Comparison of ENCODE assay signal across 29 cellular contexts in genomic region chr20:39446397-39446796, GRCh38.
"Had no signal": no experiment of that assay in that cellular context is flagged by ENCODE, and none has a peak within 500 bp of the region (broad histone marks: within the 10 kb centered on the region; RNA-seq: fewer than 3 reads in every experiment).

No MANE protein-coding gene starts in this region.

- H3K4me2 ChIP-seq: hepatocyte had no signal

- H3K4me1 Mint-ChIP-seq: endodermal cell had no signal

- FAIRE-seq: colon, endometrium, endothelial cell of umbilical vein, frontal cortex had no signal

- H3K4me3 ChIP-seq: colonic mucosa, coronary artery, dorsolateral prefrontal cortex, esophagus muscularis mucosa, esophagus squamous epithelium, gastrocnemius medialis, gastroesophageal sphincter, heart left ventricle, heart right ventricle, hepatocyte had no signal

- H2AFZ ChIP-seq: hepatocyte had no signal

- DNase-seq: colonic mucosa; cortex of kidney; dermis blood vessel endothelial cell; dorsolateral prefrontal cortex; effector CD4-positive, alpha-beta T cell; effector CD8-positive, alpha-beta T cell; effector memory CD4-positive, alpha-beta T cell; effector memory CD8-positive, alpha-beta T cell; endodermal cell; erythroblast; esophagus squamous epithelium; foreskin fibroblast; foreskin melanocyte; gastrocnemius medialis; glutamatergic neuron; head of caudate nucleus; heart left ventricle; heart right ventricle had no signal

- H3K9me3 ChIP-seq: colonic mucosa, esophagus muscularis mucosa, esophagus squamous epithelium, gastrocnemius medialis, gastroesophageal sphincter, heart left ventricle, heart right ventricle had no signal

- H3K27me3 Mint-ChIP-seq: dendritic cell treated with granulocyte-macrophage colony-stimulating factor and Interleukin-4, amounts not matched to agents 40 ng/mL and 50 ng/mL, for 4 days; effector memory CD8-positive, alpha-beta T cell had no signal

- ATAC-seq: effector memory CD8-positive, alpha-beta T cell; esophagus mucosa; gastrocnemius medialis; gastroesophageal sphincter; heart left ventricle; heart right ventricle had no signal

- H3K9me3 Mint-ChIP-seq: endodermal cell had no signal

- H3K36me3 ChIP-seq: colonic mucosa, esophagus muscularis mucosa, esophagus squamous epithelium, gastrocnemius medialis, gastroesophageal sphincter, heart left ventricle, heart right ventricle had no signal

- H3K27me3 ChIP-seq: colonic mucosa, esophagus muscularis mucosa, esophagus squamous epithelium, gastrocnemius medialis, gastroesophageal sphincter, heart left ventricle, heart right ventricle, hepatocyte had no signal

- H3K4me3 Mint-ChIP-seq: dendritic cell treated with granulocyte-macrophage colony-stimulating factor and Interleukin-4, amounts not matched to agents 40 ng/mL and 50 ng/mL, for 4 days; effector memory CD8-positive, alpha-beta T cell; endodermal cell had no signal

- H3K79me2 ChIP-seq: hepatocyte had no signal

- H3K4me1 ChIP-seq: colonic mucosa, esophagus muscularis mucosa, esophagus squamous epithelium, gastrocnemius medialis, gastroesophageal sphincter, heart left ventricle, heart right ventricle had no signal

- H3K27ac Mint-ChIP-seq: dendritic cell treated with granulocyte-macrophage colony-stimulating factor and Interleukin-4, amounts not matched to agents 40 ng/mL and 50 ng/mL, for 4 days; effector memory CD8-positive, alpha-beta T cell; endodermal cell had no signal

- H3K27ac ChIP-seq: colonic mucosa, coronary artery, dorsolateral prefrontal cortex, epithelial cell of prostate, esophagus muscularis mucosa, esophagus squamous epithelium, gastrocnemius medialis, gastroesophageal sphincter, heart left ventricle, heart right ventricle, hepatocyte had no signal
